In the genomic region with DNA sequence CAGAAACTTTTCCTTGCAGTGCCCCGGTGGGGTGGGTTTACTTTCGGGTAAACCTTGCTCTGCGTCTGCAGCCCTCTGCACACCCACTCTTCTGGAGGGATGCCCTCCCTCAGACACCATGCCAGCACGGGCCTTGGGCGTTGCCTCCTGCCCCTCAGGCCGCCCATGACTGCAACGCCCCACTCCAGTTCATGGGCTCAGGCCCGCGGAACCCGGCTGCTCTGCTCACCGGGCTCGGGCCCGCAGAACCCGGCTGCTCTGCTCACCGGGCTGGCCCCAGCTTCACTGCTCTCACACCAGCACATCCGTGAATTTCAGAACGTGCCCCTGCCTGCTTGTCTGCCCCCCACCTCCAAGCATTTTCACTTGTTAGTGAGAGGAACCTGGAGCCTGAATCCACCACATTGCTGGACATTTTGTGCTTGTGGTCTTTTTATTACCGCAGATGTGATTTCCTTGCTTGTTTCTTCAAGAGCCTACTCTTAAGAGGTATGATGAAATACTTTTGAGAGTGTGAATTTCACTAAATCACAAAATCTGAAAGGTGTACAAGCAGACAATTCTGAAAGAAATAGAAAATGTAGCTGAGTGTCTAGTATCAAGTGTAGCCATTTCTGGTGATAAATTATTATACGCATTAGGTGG, we compare ENCODE assay signal across 1 cellular context.
TF ChIP-seq lines count a peak whose summit lies in the region.

No MANE protein-coding gene starts in this region.

TF ChIP-seq in K562, 482 proteins besides CTCF, POLR2A, EP300 and RAD21:
- TF ChIP-seq SRSF7 (optimal IDR thresholded peaks at IDR 0.05; ENCODE audit: low read depth, low read length) (no peak), HNRNPLL (IDR thresholded peaks at IDR 0.05; ENCODE audit: low read depth, low read length, poor library complexity, severe bottlenecking) (no peak), ARID2 (IDR thresholded peaks at IDR 0.05) (no peak), ZNF436 (CRISPR knock-in tag; IDR thresholded peaks at IDR 0.05) (no peak), ZNF586 (CRISPR knock-in tag; conservative IDR thresholded peaks at IDR 0.05) (no peak), ERF (CRISPR knock-in tag; IDR thresholded peaks at IDR 0.05) (no peak), CBFA2T3 (IDR thresholded peaks at IDR 0.05) (no peak), CEBPG (CRISPR knock-in tag; IDR thresholded peaks at IDR 0.05) (no peak), CEBPG (tag; conservative IDR thresholded peaks at IDR 0.05 in 1 of 2, IDR thresholded peaks at IDR 0.05 in 1 of 2) (0 out of 4 replicates have a peak, but pooled peaks of 1 of the 2 experiments have one; percentile 32), CEBPB (tag; IDR thresholded peaks at IDR 0.05) (0 out of 2 replicates have a peak, but pooled peaks have one; percentile 33), POLR2G (IDR thresholded peaks at IDR 0.05; ENCODE audit: low read depth, low read length) (peak; percentile 28; the same call in 1 of the 2 replicates), ZNF668 (CRISPR knock-in tag; IDR thresholded peaks at IDR 0.05) (no peak), ATF3 (IDR thresholded peaks at IDR 0.05) (peak; percentile 18; the same call in 1 of the 2 replicates), ATF3 (CRISPR knock-in tag; conservative IDR thresholded peaks at IDR 0.05) (no peak)
- TF ChIP-seq, protein P1, sequence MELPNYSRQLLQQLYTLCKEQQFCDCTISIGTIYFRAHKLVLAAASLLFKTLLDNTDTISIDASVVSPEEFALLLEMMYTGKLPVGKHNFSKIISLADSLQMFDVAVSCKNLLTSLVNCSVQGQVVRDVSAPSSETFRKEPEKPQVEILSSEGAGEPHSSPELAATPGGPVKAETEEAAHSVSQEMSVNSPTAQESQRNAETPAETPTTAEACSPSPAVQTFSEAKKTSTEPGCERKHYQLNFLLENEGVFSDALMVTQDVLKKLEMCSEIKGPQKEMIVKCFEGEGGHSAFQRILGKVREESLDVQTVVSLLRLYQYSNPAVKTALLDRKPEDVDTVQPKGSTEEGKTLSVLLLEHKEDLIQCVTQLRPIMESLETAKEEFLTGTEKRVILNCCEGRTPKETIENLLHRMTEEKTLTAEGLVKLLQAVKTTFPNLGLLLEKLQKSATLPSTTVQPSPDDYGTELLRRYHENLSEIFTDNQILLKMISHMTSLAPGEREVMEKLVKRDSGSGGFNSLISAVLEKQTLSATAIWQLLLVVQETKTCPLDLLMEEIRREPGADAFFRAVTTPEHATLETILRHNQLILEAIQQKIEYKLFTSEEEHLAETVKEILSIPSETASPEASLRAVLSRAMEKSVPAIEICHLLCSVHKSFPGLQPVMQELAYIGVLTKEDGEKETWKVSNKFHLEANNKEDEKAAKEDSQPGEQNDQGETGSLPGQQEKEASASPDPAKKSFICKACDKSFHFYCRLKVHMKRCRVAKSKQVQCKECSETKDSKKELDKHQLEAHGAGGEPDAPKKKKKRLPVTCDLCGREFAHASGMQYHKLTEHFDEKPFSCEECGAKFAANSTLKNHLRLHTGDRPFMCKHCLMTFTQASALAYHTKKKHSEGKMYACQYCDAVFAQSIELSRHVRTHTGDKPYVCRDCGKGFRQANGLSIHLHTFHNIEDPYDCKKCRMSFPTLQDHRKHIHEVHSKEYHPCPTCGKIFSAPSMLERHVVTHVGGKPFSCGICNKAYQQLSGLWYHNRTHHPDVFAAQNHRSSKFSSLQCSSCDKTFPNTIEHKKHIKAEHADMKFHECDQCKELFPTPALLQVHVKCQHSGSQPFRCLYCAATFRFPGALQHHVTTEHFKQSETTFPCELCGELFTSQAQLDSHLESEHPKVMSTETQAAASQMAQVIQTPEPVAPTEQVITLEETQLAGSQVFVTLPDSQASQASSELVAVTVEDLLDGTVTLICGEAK (IDR thresholded peaks at IDR 0.05), result no peak
- TF ChIP-seq, protein P1 (CRISPR knock-in tag; IDR thresholded peaks at IDR 0.05), result no peak
